In the genomic region with DNA sequence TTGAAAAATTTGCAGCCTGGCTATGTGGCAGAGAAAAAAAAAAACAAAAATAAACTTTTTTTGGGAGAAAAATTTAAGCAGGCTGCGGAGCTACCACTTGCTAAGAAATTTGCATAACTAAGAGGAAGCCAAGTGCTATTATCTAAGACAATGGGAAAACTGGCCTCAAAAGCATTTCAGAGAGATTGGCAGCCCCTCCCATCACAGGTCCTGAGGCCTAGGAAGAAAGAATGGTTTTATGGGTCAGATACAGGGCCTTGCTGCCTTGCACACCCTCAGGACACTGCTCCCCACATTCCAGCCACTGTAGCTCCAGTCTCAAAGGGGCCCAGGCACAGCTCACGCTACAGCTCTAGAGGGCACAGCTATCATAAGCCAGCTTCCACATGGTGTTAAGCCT, we compare ENCODE assay signal across 23 cellular contexts.
"Had no signal": no experiment of that assay in that cellular context is flagged by ENCODE, and none has a peak within 500 bp of the region (broad histone marks: within the 10 kb centered on the region; RNA-seq: fewer than 3 reads in every experiment).

No MANE protein-coding gene starts in this region.

- H3K9me3 Mint-ChIP-seq: neural crest cell; stimulated activated naive B cell treated with anti-CD40 and anti-IgM and Interleukin-4, amounts not matched to agents 10 μg/mL and 1 μg/mL and 100 μg/mL, for 72 hours had no signal

- H3K27ac ChIP-seq: colonic mucosa, parathyroid adenoma, prostate gland, right lobe of liver, spleen, testis, tibial nerve, upper lobe of right lung had no signal

- H3K4me1 Mint-ChIP-seq: natural killer cell; neural crest cell; stimulated activated naive B cell treated with anti-CD40 and anti-IgM and Interleukin-4, amounts not matched to agents 10 μg/mL and 1 μg/mL and 100 μg/mL, for 72 hours; stimulated activated naive CD8-positive, alpha-beta T cell treated with anti-CD3 and anti-CD28 coated beads, Interleukin-15, amount 100 ng/mL, for 72 hours had no signal

- H3K4me3 ChIP-seq: colonic mucosa, prostate gland, right lobe of liver, spleen, testis, tibial nerve, upper lobe of right lung had no signal

- ATAC-seq: natural killer cell; right lobe of liver; stimulated activated naive B cell treated with anti-CD40 and anti-IgM and Interleukin-4, amounts not matched to agents 10 μg/mL and 1 μg/mL and 100 μg/mL, for 72 hours; stimulated activated naive CD8-positive, alpha-beta T cell treated with anti-CD3 and anti-CD28 coated beads, Interleukin-15, amount 100 ng/mL, for 72 hours; upper lobe of right lung had no signal

- H3K36me3 ChIP-seq: colonic mucosa, prostate gland, right lobe of liver, spleen, tibial nerve, upper lobe of right lung had no signal

- H3K4me3 Mint-ChIP-seq: natural killer cell; neural crest cell; stimulated activated naive B cell treated with anti-CD40 and anti-IgM and Interleukin-4, amounts not matched to agents 10 μg/mL and 1 μg/mL and 100 μg/mL, for 72 hours; stimulated activated naive CD8-positive, alpha-beta T cell treated with anti-CD3 and anti-CD28 coated beads, Interleukin-15, amount 100 ng/mL, for 72 hours had no signal

- H3K27ac Mint-ChIP-seq: natural killer cell; stimulated activated naive B cell treated with anti-CD40 and anti-IgM and Interleukin-4, amounts not matched to agents 10 μg/mL and 1 μg/mL and 100 μg/mL, for 72 hours; stimulated activated naive CD8-positive, alpha-beta T cell treated with anti-CD3 and anti-CD28 coated beads, Interleukin-15, amount 100 ng/mL, for 72 hours had no signal

- DNase-seq: caudate nucleus; colonic mucosa; dermis blood vessel endothelial cell; effector CD4-positive, alpha-beta T cell; foreskin melanocyte; head of caudate nucleus; hippocampal formation; kidney glomerular epithelial cell; natural killer cell; occipital lobe; retina; right lobe of liver; spleen; stimulated activated CD4-positive, alpha-beta T cell treated with anti-CD3 and anti-CD28 coated beads, Interleukin-2, amount 100 ng/mL, for 24 hours; stimulated activated CD4-positive, alpha-beta T cell treated with anti-CD3 and anti-CD28 coated beads, Interleukin-4, amount 100 ng/mL, for 4 hours; stimulated activated naive B cell treated with anti-CD40 and anti-IgM and Interleukin-4, amounts not matched to agents 10 μg/mL and 1 μg/mL and 100 μg/mL, for 72 hours; stimulated activated naive CD8-positive, alpha-beta T cell treated with anti-CD3 and anti-CD28 coated beads, Interleukin-15, amount 100 ng/mL, for 72 hours; testis; upper lobe of right lung had no signal

- H3K4me1 ChIP-seq: colonic mucosa, parathyroid adenoma, prostate gland, right lobe of liver, spleen, testis, tibial nerve, upper lobe of right lung had no signal

- H3K36me3 Mint-ChIP-seq: natural killer cell; stimulated activated naive B cell treated with anti-CD40 and anti-IgM and Interleukin-4, amounts not matched to agents 10 μg/mL and 1 μg/mL and 100 μg/mL, for 72 hours had no signal

- H3K27me3 Mint-ChIP-seq: stimulated activated naive B cell treated with anti-CD40 and anti-IgM and Interleukin-4, amounts not matched to agents 10 μg/mL and 1 μg/mL and 100 μg/mL, for 72 hours; stimulated activated naive CD8-positive, alpha-beta T cell treated with anti-CD3 and anti-CD28 coated beads, Interleukin-15, amount 100 ng/mL, for 72 hours had no signal

- H3K27me3 ChIP-seq: colonic mucosa, right lobe of liver, spleen, testis, tibial nerve, upper lobe of right lung had no signal

- H3K9ac ChIP-seq: parathyroid adenoma had no signal

- H3K9me3 ChIP-seq: colonic mucosa, prostate gland, right lobe of liver, spleen, testis, tibial nerve, upper lobe of right lung had no signal
